Comparison of ENCODE assay signal across 24 cellular contexts in the genomic region with DNA sequence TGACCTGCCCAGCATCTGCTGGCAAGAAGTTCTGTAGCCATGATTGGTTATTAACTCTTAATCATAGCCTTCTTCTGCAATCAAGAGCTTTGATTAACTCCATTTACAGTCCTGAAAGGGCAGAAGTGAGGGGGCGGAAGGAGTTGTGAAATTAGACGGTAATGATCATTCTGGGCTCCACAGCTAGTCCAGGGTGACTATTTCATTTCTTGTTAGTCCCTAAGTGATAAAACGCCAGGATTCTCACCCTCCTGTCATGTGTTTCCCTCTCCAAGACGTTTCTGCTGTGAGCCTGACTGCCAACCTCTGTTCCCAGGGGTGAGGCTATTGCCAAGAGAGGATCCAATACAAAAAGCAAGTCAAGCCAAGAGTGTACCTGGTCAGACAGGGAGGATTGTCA.
"Had no signal": no experiment of that assay in that cellular context is flagged by ENCODE, and none has a peak within 500 bp of the region (broad histone marks: within the 10 kb centered on the region; RNA-seq: fewer than 3 reads in every experiment).

No MANE protein-coding gene starts in this region.

- H3K27me3 ChIP-seq: brain microvascular endothelial cell, colonic mucosa, esophagus squamous epithelium had no signal

- H3K4me3 ChIP-seq: colonic mucosa, esophagus squamous epithelium had no signal

- H3K27ac ChIP-seq: brain microvascular endothelial cell, colonic mucosa, epithelial cell of prostate had no signal

- ATAC-seq: activated CD4-positive, alpha-beta T cell treated with anti-CD3 and anti-CD28 coated beads for 36 hours; activated CD8-positive, alpha-beta T cell treated with anti-CD3 and anti-CD28 coated beads, Interleukin-2, amount 10 ng/mL, durations not matched to agents 7 days and 5 days; activated T-cell treated with anti-CD3 and anti-CD28 coated beads, Interleukin-2, amount 50 U/mL, for 72 hours had no signal

- DNase-seq: activated CD4-positive, alpha-beta memory T cell treated with anti-CD3 and anti-CD28 coated beads for 36 hours; activated CD4-positive, alpha-beta T cell treated with anti-CD3 and anti-CD28 coated beads for 36 hours; activated CD4-positive, alpha-beta T cell treated with anti-CD3 and anti-CD28 coated beads, Interleukin-2, amount 10 ng/mL, durations not matched to agents 24 days and 14 days; activated CD4-positive, CD25-positive, alpha-beta regulatory T cell; activated CD4-positive, CD25-positive, alpha-beta regulatory T cell treated with anti-CD3 and anti-CD28 coated beads, Interleukin-2, amount 50 U/mL, for 72 hours; activated CD8-positive, alpha-beta memory T cell treated with anti-CD3 and anti-CD28 coated beads, Interleukin-2, amount 50 U/mL, for 48 hours; activated CD8-positive, alpha-beta T cell treated with anti-CD3 and anti-CD28 coated beads, Interleukin-2, amount 10 ng/mL, durations not matched to agents 7 days and 5 days; activated gamma-delta T cell; activated naive CD4-positive, alpha-beta T cell treated with anti-CD3 and anti-CD28 coated beads, Interleukin-2, amount 50 U/mL, for 16 hours; activated naive CD4-positive, alpha-beta T cell treated with Interleukin-2 at 50 U/mL for 16 hours; activated T-cell treated with anti-CD3 and anti-CD28 coated beads for 4 hours; activated T-cell treated with anti-CD3 and anti-CD28 coated beads, Interleukin-2, amount 50 U/mL, for 24 hours; activated T-cell treated with anti-CD3 and anti-CD28 coated beads, Interleukin-2, amount 50 U/mL, for 72 hours; amniotic stem cell; anterior cingulate cortex; brain microvascular endothelial cell; central memory CD4-positive, alpha-beta T cell; cerebellar nuclear complex; colonic mucosa; effector CD8-positive, alpha-beta T cell; esophagus squamous epithelium; head of caudate nucleus; T-helper 2 cell had no signal

- H3K4me1 ChIP-seq: colonic mucosa had no signal

- H3K9me3 ChIP-seq: colonic mucosa had no signal

- H3K36me3 ChIP-seq: brain microvascular endothelial cell, colonic mucosa, esophagus squamous epithelium had no signal
